ENCODE assay signal across 13 cellular contexts in the genomic region with DNA sequence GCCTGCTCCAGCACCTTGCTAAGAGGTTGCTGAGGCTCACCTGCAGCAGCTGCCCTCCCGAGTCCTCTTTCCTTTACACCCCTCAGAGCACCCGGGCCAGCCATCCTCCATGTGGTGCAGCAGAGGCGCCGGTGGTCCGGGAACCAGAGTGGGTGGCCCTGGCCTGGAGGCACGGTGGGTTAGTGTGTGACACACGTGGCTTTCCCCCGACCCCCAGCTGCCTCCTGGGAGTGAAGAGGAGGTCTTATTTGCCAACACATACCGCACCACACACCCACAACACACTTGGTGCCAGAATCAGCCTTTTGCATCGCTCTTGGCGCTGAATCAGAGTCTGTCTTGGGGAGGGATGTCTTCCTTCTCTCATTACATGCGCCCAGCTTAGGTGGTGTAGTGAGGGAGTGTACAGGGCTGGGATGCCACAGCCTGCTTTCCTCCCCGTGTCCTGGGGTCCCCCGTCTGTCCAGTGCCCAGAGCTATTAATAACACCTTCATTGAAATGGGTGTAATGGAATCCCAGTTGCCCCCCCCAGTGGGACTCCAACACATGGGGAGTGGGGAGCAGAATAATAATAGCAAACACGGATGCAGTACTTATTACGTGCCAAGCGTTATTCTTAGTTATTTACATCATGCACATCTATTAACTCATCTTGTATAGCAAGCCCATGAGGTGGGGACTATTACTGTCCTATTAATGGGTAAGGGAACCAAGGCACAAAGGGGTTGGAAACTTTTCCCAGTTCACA. TPM values are rescaled to one million over a fixed set of nuclear protein-coding genes. Genes with fewer than 3 reads are reported as not detected.
DNase-seq lines count a peak whose midpoint lies in the region; ATAC-seq, FAIRE-seq and TF ChIP-seq lines count a peak whose summit lies in the region.
"Had no signal": no experiment of that assay in that cellular context is flagged by ENCODE, and none has a peak within 500 bp of the region (broad histone marks: within the 10 kb centered on the region; RNA-seq: fewer than 3 reads in every experiment).

No MANE protein-coding gene starts in this region.

- H3K4me1 ChIP-seq in mesendoderm (ENCODE audit: control insufficient read depth, low read depth, low read length) = peaks cover 12% of the 10 kb centered on the region
- peaks cover 81% of the 10 kb centered on the region for H3K4me1 ChIP-seq in vagina

- peak overlapping the region; percentile 9 for H3K56ac ChIP-seq in mesendoderm (ENCODE audit: low read length)

- ATAC-seq in Right ventricle myocardium inferior = peak; percentile 12

- H4K8ac ChIP-seq in mesendoderm (ENCODE audit: low read depth, low read length) = no peak overlapping the region

- no peak for TF ChIP-seq CTCF in coronary artery (IDR thresholded peaks at IDR 0.05)
- no peak for TF ChIP-seq CTCF in vagina (IDR thresholded peaks at IDR 0.05)
- no peak for TF ChIP-seq CTCF in D721Med (IDR thresholded peaks at IDR 0.05; ENCODE audit: insufficient read depth, missing control alignments)

- no peaks in the 10 kb centered on the region for H3K9me3 ChIP-seq in vagina

- WGBS in mesendoderm (ENCODE audit: extremely low coverage, insufficient coverage, low lambda C conversion rate) = no CpG with 5 or more reads among the region's 17 CpGs

- no peak overlapping the region for H3K9ac ChIP-seq in mesendoderm (ENCODE audit: low read length)

- H2BK15ac ChIP-seq in mesendoderm (replicated peaks; ENCODE audit: low read depth) = no peak overlapping the region

- no peak overlapping the region for H2BK120ac ChIP-seq in mesendoderm (ENCODE audit: low read depth, low read length)

- no peak overlapping the region for H4K5ac ChIP-seq in mesendoderm (ENCODE audit: low read length)

- H3K79me1 ChIP-seq in mesendoderm (ENCODE audit: low read length) = peaks cover 27% of the 10 kb centered on the region

- H3K4me2 ChIP-seq in mesendoderm (ENCODE audit: low read length) = no peak overlapping the region

- H3K36me3 ChIP-seq in mesendoderm (ENCODE audit: control insufficient read depth, insufficient read depth, low read length) = no peaks in the 10 kb centered on the region
- no peaks in the 10 kb centered on the region for H3K36me3 ChIP-seq in vagina

- no peak for TF ChIP-seq POLR2A in vagina (IDR thresholded peaks at IDR 0.05)

- no peak overlapping the region for H2AK5ac ChIP-seq in mesendoderm (ENCODE audit: low read length)

- H3K18ac ChIP-seq in mesendoderm (ENCODE audit: low read length) = no peak overlapping the region

- H3K23ac ChIP-seq in mesendoderm (ENCODE audit: low read length) = no peak overlapping the region

- no peak overlapping the region for H3K4ac ChIP-seq in mesendoderm (ENCODE audit: low read depth, low read length)

- H3K4me3 ChIP-seq in coronary artery = no peak overlapping the region
- no peak overlapping the region for H3K4me3 ChIP-seq in mesendoderm (ENCODE audit: low read length)
- H3K4me3 ChIP-seq in vagina = no peak overlapping the region

- peaks cover 15% of the 10 kb centered on the region for H3K79me2 ChIP-seq in mesendoderm (ENCODE audit: control insufficient read depth, insufficient read depth, low read length)

- DNase-seq in Right ventricle myocardium inferior (ENCODE audit: missing footprints) (no peak), cardiac septum (ENCODE audit: low spot score) (no peak), coronary artery (ENCODE audit: low spot score) (peak; percentile 70), mesendoderm (no peak), vagina (ENCODE audit: extremely low spot score in 2 of 2) (no peak), D721Med (ENCODE audit: insufficient read length, low spot score) (no peak), OCI-M1 (lab: John Stamatoyannopoulos, UW) (no peak), NCI-H1436 treated with DMSO at 0.1 percent for 48 hours (lab: John Stamatoyannopoulos, UW) (no peak)
- DNase-seq: central memory CD4-positive, alpha-beta T cell; NCI-H526 had no signal

- intact Hi-C loops in Right ventricle myocardium inferior (cut with DNase I) = no loop called here
- intact Hi-C loops in cardiac septum (cut with DNase I) = no loop called here
- intact Hi-C loops in vagina (cut with DNase I) = loop anchor here (5.0 kb wide), 1 partner anchor 36 kb away; no protein-coding TSS in a partner anchor

- FAIRE-seq in D721Med (lab: Jason Lieb, UNC) = no peak

- no peak overlapping the region for H2BK5ac ChIP-seq in mesendoderm (ENCODE audit: low read length)

- no peaks in the 10 kb centered on the region for H3K27me3 ChIP-seq in mesendoderm (ENCODE audit: insufficient read depth, low read length, poor library complexity)
- no peaks in the 10 kb centered on the region for H3K27me3 ChIP-seq in vagina

- H3K27ac ChIP-seq in coronary artery (peak overlapping the region in 1 of 2 donors; percentile 79), mesendoderm (ENCODE audit: low read depth, low read length) (no peak overlapping the region), vagina (peak overlapping the region; percentile 47)

RNA-seq across cellular contexts. Expression of gene MAPKAPK2, which starts 38.2 kb away (rescaled TPM):
- total RNA-seq in Right ventricle myocardium inferior (214 TPM), cardiac septum (242 TPM), vagina (51.1 TPM)
- 32.5 TPM for polyA plus RNA-seq in mesendoderm (2013, experiment 1 of 2)
- 32.5 TPM for polyA plus RNA-seq in mesendoderm (2013, experiment 2 of 2)

RNA-seq across cellular contexts. Expression of gene IL19, which starts 47.6 kb away (rescaled TPM):
- total RNA-seq in Right ventricle myocardium inferior (not detected), cardiac septum (not detected), vagina (not detected)
- not detected for polyA plus RNA-seq in mesendoderm (2013, experiment 1 of 2)
- not detected for polyA plus RNA-seq in mesendoderm (2013, experiment 2 of 2)
- total RNA-seq: G401, kidney epithelial cell had no signal

RNA-seq across cellular contexts. Expression of gene IL10, which starts 49.4 kb away (rescaled TPM):
- total RNA-seq in Right ventricle myocardium inferior (0.54 TPM), cardiac septum (0.43 TPM), vagina (2.7 TPM)
- polyA plus RNA-seq in mesendoderm (2013, experiment 1 of 2) = not detected
- not detected for polyA plus RNA-seq in mesendoderm (2013, experiment 2 of 2)
- total RNA-seq: G401, kidney epithelial cell, SK-MEL-5 had no signal
